In the genomic region with DNA sequence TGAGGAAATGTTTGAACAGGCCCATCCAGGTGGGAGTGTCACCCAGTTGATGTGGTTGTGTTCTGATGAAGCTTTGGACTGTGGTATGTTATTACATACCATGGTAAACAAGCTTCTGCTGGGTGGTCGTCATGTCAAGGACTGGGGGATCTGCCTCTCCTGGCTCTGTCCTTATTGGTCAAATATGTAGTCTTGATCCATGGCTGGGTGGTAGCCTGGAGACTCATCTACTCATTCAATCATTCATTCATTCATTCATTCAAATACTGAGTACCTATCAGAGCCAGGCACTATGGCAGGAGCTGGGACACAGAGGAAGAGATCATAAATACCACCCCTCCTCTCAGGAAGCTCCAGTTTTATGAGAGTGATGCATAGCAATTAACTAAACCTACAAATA, we compare ENCODE assay signal across 35 cellular contexts.
"Had no signal": no experiment of that assay in that cellular context is flagged by ENCODE, and none has a peak within 500 bp of the region (broad histone marks: within the 10 kb centered on the region; RNA-seq: fewer than 3 reads in every experiment).

No MANE protein-coding gene starts in this region.

- H3K27me3 ChIP-seq: MG63 had no signal

- H3K36me3 ChIP-seq: MG63 had no signal

- DNase-seq: Karpas-422, Kasumi-1, MG63, MM.1S, MV-4-11, NCI-H1048, NCI-H1092, NCI-H1092 treated with DMSO at 0.1 percent for 48 hours, NCI-H1105, NCI-H1105 treated with DMSO at 0.1 percent for 48 hours, NCI-H1417, NCI-H1417 treated with DMSO at 0.1 percent for 48 hours, NCI-H1436, NCI-H1436 treated with DMSO at 0.1 percent for 48 hours, NCI-H146, NCI-H1694, NCI-H1694 treated with DMSO at 0.1 percent for 48 hours, NCI-H187, NCI-H187 treated with DMSO at 0.1 percent for 48 hours, NCI-H1930, NCI-H2029, NCI-H2029 treated with DMSO at 0.1 percent for 48 hours, NCI-H2081, NCI-H2081 treated with DMSO at 0.1 percent for 48 hours, NCI-H2107, NCI-H2171, NCI-H2171 treated with DMSO at 0.1 percent for 48 hours, NCI-H2227 treated with DMSO at 0.1 percent for 48 hours, NCI-H226, NCI-H345, NCI-H446, NCI-H446 treated with DMSO at 0.1 percent for 48 hours, NCI-H510A, NCI-H510A treated with DMSO at 0.1 percent for 48 hours, NCI-H524 had no signal

- H3K4me3 ChIP-seq: MG63 had no signal

- H3K9me3 ChIP-seq: MG63 had no signal
